Comparison of ENCODE assay signal across 1 cellular context in genomic region chr7:134004829-134005505, GRCh38.
A peak's percentile ranks its signal among the peaks of the same experiment; 100 is the strongest.
TF ChIP-seq lines count a peak whose summit lies in the region.

No MANE protein-coding gene starts in this region.

TF ChIP-seq in K562, 482 proteins besides CTCF, POLR2A, EP300 and RAD21 (continued from another document):
- TF ChIP-seq ZNF134 (CRISPR knock-in tag; conservative IDR thresholded peaks at IDR 0.05) = no peak
- TF ChIP-seq TEAD4 (IDR thresholded peaks at IDR 0.05; ENCODE audit: low read length) = peak; percentile 74
- no peak for TF ChIP-seq TEAD4 (CRISPR knock-in tag; IDR thresholded peaks at IDR 0.05; ENCODE audit: borderline replicate concordance)
- TF ChIP-seq PRDM10 (IDR thresholded peaks at IDR 0.05; ENCODE audit: partially characterized antibody) = no peak
- 0 out of 2 replicates have a peak, but pooled peaks have one; percentile 32 for TF ChIP-seq MTA2 (IDR thresholded peaks at IDR 0.05; ENCODE audit: low read depth)
- no peak for TF ChIP-seq SNAPC5 (CRISPR knock-in tag; IDR thresholded peaks at IDR 0.05)
- TF ChIP-seq XRCC3 (IDR thresholded peaks at IDR 0.05) = no peak
- no peak for TF ChIP-seq BDP1 (IDR thresholded peaks at IDR 0.05; ENCODE audit: insufficient read depth, insufficient read length)
- no peak for TF ChIP-seq HDGF (IDR thresholded peaks at IDR 0.05)
- no peak for TF ChIP-seq HSF4 (CRISPR knock-in tag; IDR thresholded peaks at IDR 0.05; ENCODE audit: borderline replicate concordance)
- no peak for TF ChIP-seq DLX4 (CRISPR knock-in tag; IDR thresholded peaks at IDR 0.05)
- no peak for TF ChIP-seq IRF2 (CRISPR knock-in tag; IDR thresholded peaks at IDR 0.05)
- no peak for TF ChIP-seq ZNF354B (CRISPR knock-in tag; IDR thresholded peaks at IDR 0.05)
- TF ChIP-seq RBM15 (IDR thresholded peaks at IDR 0.05; ENCODE audit: insufficient read depth, low read length) = no peak
- no peak for TF ChIP-seq KLF10 (CRISPR knock-in tag; IDR thresholded peaks at IDR 0.05)
- no peak for TF ChIP-seq ZBTB1 (CRISPR knock-in tag; IDR thresholded peaks at IDR 0.05; ENCODE audit: borderline replicate concordance, low read depth)
- no peak for TF ChIP-seq ZFP36 (IDR thresholded peaks at IDR 0.05; ENCODE audit: low read depth, low read length, partially characterized antibody)
- TF ChIP-seq TBL1XR1 (IDR thresholded peaks at IDR 0.05; ENCODE audit: low read length in 2 of 2) = no peak
- peak; percentile 64 for TF ChIP-seq CBFA2T3 (IDR thresholded peaks at IDR 0.05)
- TF ChIP-seq ZFX (CRISPR knock-in tag; IDR thresholded peaks at IDR 0.05) = no peak
